9 cellular contexts compared by ENCODE assay signal in genomic region chr17:57927048-57927723, GRCh38. TPM values are rescaled to one million over a fixed set of nuclear protein-coding genes. Genes with fewer than 3 reads are reported as not detected.
DNase-seq lines count a peak whose midpoint lies in the region; ATAC-seq and TF ChIP-seq lines count a peak whose summit lies in the region.
"Had no signal": no experiment of that assay in that cellular context is flagged by ENCODE, and none has a peak within 500 bp of the region (broad histone marks: within the 10 kb centered on the region; RNA-seq: fewer than 3 reads in every experiment).

No MANE protein-coding gene starts in this region.

- ATAC-seq in GM21360 (IDR thresholded peaks at IDR 0.05; ENCODE audit: unreplicated experiment) (no peak), GM18870 (IDR thresholded peaks at IDR 0.05; ENCODE audit: unreplicated experiment) (no peak)

- in situ Hi-C loops in astrocyte of the spinal cord (cut with HindIII; ENCODE audit: low sequenced_read_pairs), result no loop called here

- intact Hi-C loops in vagina (cut with DNase I), result no loop called here

- H3K4me1 ChIP-seq in vagina, result peaks cover 87% of the 10 kb centered on the region

- peak; percentile 75 for DNase-seq in NCI-H510A treated with DMSO at 0.1 percent for 48 hours (lab: John Stamatoyannopoulos, UW)
- DNase-seq in NCI-H510A (lab: John Stamatoyannopoulos, UW), result no peak
- DNase-seq in astrocyte of the spinal cord (ENCODE audit: low read depth, low spot score), result peak; percentile 85
- DNase-seq in kidney glomerular epithelial cell (lab: John Stamatoyannopoulos, UW), result peak; percentile 53
- no peak for DNase-seq in vagina (ENCODE audit: extremely low spot score in 2 of 2)
- DNase-seq in OCI-M1 (lab: John Stamatoyannopoulos, UW), result no peak

- H3K9me3 ChIP-seq in vagina, result no peaks in the 10 kb centered on the region

- no peak for TF ChIP-seq POLR2A in vagina (IDR thresholded peaks at IDR 0.05)

- H3K4me3 ChIP-seq in astrocyte of the spinal cord (ENCODE audit: low read depth, low read length) (no peak overlapping the region), vagina (no peak overlapping the region)
- H3K4me3 ChIP-seq: cardiac muscle cell had no signal

- H3K27ac ChIP-seq in vagina, result peak overlapping the region; percentile 34
- H3K27ac ChIP-seq: cardiac muscle cell had no signal

- TF ChIP-seq CTCF in astrocyte of the spinal cord (IDR thresholded peaks at IDR 0.05; ENCODE audit: low read depth, low read length), result no peak
- TF ChIP-seq CTCF in vagina (IDR thresholded peaks at IDR 0.05), result no peak

- H3K27me3 ChIP-seq in vagina, result no peaks in the 10 kb centered on the region
- H3K27me3 ChIP-seq: cardiac muscle cell had no signal

- no peaks in the 10 kb centered on the region for H3K36me3 ChIP-seq in vagina
- H3K36me3 ChIP-seq: cardiac muscle cell had no signal

RNA-seq across cellular contexts. Expression of gene CUEDC1, which starts 28.0 kb away (rescaled TPM):
- 28.7 TPM for total RNA-seq in vagina

Comparison
In these comparisons a context has a peak if more than half of its experiments do, and no peak if none do; other contexts are left out.
1. DNase-seq: peak in NCI-H510A treated with DMSO at 0.1 percent for 48 hours (single experiment), astrocyte of the spinal cord (single experiment) and kidney glomerular epithelial cell (single experiment); none in NCI-H510A (single experiment), vagina (0 of 2) and OCI-M1 (single experiment).